11 cellular contexts compared by ENCODE assay signal in genomic region chr10:7040681-7041080, GRCh38.
"Had no signal": no experiment of that assay in that cellular context is flagged by ENCODE, and none has a peak within 500 bp of the region (broad histone marks: within the 10 kb centered on the region; RNA-seq: fewer than 3 reads in every experiment).

No MANE protein-coding gene starts in this region.

- ATAC-seq: GM23338, HCT116 had no signal

- H3K27ac ChIP-seq: GM23248 had no signal

- H3K36me3 ChIP-seq: HAP-1 had no signal

- DNase-seq: GM23248, GOT3, H7, H9, HCEC 1CT, HFFc6 had no signal

- H3K4me3 ChIP-seq: GM23248, GM23338, HAP-1 had no signal

- H3K4me1 ChIP-seq: HAP-1 had no signal

- H3K27ac Mint-ChIP-seq: GM23338, H9, HFFc6 had no signal

- H3K4me1 Mint-ChIP-seq: GM23338, H9 had no signal

- H3K4me2 ChIP-seq: GM23338 had no signal

- H3K4me3 Mint-ChIP-seq: GM23338, H9, HFFc6 had no signal

- H3K9me3 ChIP-seq: HAP-1 had no signal

- FAIRE-seq: H1, H54 had no signal

- H3K9me3 Mint-ChIP-seq: GM23338, H9 had no signal

- H3K9ac ChIP-seq: GM23248 had no signal

- H2AFZ ChIP-seq: GM23248, GM23338 had no signal
